In the genomic region with DNA sequence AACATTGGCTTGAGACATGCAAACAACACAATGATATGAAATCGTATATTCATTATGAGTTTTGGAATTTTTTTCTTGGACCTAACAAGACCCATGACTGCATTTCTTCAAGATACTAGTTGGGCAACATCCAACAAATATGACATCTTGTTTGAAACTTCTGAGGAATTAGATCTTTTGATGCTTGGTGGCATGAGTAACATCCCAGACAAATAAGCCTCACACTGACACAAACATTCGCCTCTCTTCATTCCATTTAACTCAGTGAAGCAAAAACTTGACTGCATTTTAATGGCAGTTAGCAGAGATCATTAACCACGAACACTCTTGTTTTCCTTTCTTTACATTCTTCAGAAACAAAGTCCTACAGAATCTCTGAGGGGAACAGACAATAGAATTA, we compare ENCODE assay signal across 20 cellular contexts.
DNase-seq lines count a peak whose midpoint lies in the region; TF ChIP-seq lines count a peak whose summit lies in the region.
"Had no signal": no experiment of that assay in that cellular context is flagged by ENCODE, and none has a peak within 500 bp of the region (broad histone marks: within the 10 kb centered on the region; RNA-seq: fewer than 3 reads in every experiment).

No MANE protein-coding gene starts in this region.

- H3K27me3 ChIP-seq in GM23248 (replicated peaks; ENCODE audit: insufficient read depth), result no peaks in the 10 kb centered on the region
- no peaks in the 10 kb centered on the region for H3K27me3 ChIP-seq in MG63
- H3K27me3 ChIP-seq: esophagus muscularis mucosa, neutrophil, transverse colon had no signal

- peak overlapping the region; percentile 11; the same call in 1 of the 2 replicates for H2AFZ ChIP-seq in GM23248
- H2AFZ ChIP-seq: GM23338 had no signal

- H3K9ac ChIP-seq in GM23248, result no peak overlapping the region

- H3K27ac ChIP-seq in GM23248, result no peak overlapping the region
- H3K27ac ChIP-seq: esophagus muscularis mucosa, neutrophil, transverse colon had no signal

- H3K4me1 ChIP-seq in GM23248 (ENCODE audit: insufficient read depth), result 0 out of 2 replicates have a peak, but pooled peaks cover 6% of the 10 kb centered on the region
- H3K4me1 ChIP-seq: esophagus muscularis mucosa, transverse colon had no signal

- WGBS in GM23248 (ENCODE audit: low coverage in 1 of 2, low lambda C conversion rate in 2 of 2, missing lambda C conversion rate in 2 of 2), 2 experiments, result 3 to 4% methylated on average over 3 of the region's 3 CpGs

- no peaks in the 10 kb centered on the region for H3K9me2 ChIP-seq in GM23248 (ENCODE audit: insufficient read depth)

- in situ Hi-C loops in GM23248 (cut with MboI), result no loop called here

- H3K36me3 ChIP-seq in GM23248 (ENCODE audit: low read depth) (no peaks in the 10 kb centered on the region), MG63 (no peaks in the 10 kb centered on the region)
- H3K36me3 ChIP-seq: esophagus muscularis mucosa, neutrophil, transverse colon had no signal

- no peaks in the 10 kb centered on the region for H3F3A ChIP-seq in GM23248 (ENCODE audit: insufficient read depth)

- no peaks in the 10 kb centered on the region for H3K79me2 ChIP-seq in GM23248 (ENCODE audit: insufficient read depth)

- H3K4me3 ChIP-seq in GM23248, result peak overlapping the region; percentile 5; the same call in 1 of the 2 replicates
- H3K4me3 ChIP-seq in fibroblast of villous mesenchyme (ENCODE audit: low read depth, low read length), result no peak overlapping the region
- no peak overlapping the region for H3K4me3 ChIP-seq in MG63
- H3K4me3 ChIP-seq: esophagus muscularis mucosa, GM23338, transverse colon had no signal

- no peak for TF ChIP-seq CTCF in fibroblast of villous mesenchyme (IDR thresholded peaks at IDR 0.05; ENCODE audit: insufficient read depth, low read depth, low read length)

- no peaks in the 10 kb centered on the region for H3K9me3 ChIP-seq in GM23248 (ENCODE audit: low read depth)
- H3K9me3 ChIP-seq in MG63, result no peaks in the 10 kb centered on the region
- H3K9me3 ChIP-seq: esophagus muscularis mucosa, neutrophil, transverse colon had no signal

- H3K4me2 ChIP-seq in GM23248 (ENCODE audit: unreplicated experiment), result peak overlapping the region; percentile 9
- H3K4me2 ChIP-seq: GM23338 had no signal

- DNase-seq in GM23248 (peak; percentile 23), amniotic stem cell (lab: John Stamatoyannopoulos, UW) (peak; percentile 37), fibroblast of villous mesenchyme (ENCODE audit: low read depth) (peak; percentile 8), renal cortical epithelial cell (ENCODE audit: low read depth) (peak; percentile 87), NOMO-1 (lab: John Stamatoyannopoulos, UW; ENCODE audit: unreplicated experiment in 2 of 2) (no peak), DMS53 (lab: John Stamatoyannopoulos, UW) (no peak), MG63 (no peak)
- DNase-seq in activated naive CD4-positive, alpha-beta T cell (lab: John Stamatoyannopoulos, UW), result no peak
- DNase-seq: activated CD4-positive, alpha-beta T cell treated with anti-CD3 and anti-CD28 coated beads, Interleukin-2, amount 50 U/mL, for 4 hours; activated naive CD4-positive, alpha-beta T cell treated with anti-CD3 and anti-CD28 coated beads, Interleukin-2, amount 50 U/mL, for 16 hours; activated T-cell treated with anti-CD3 and anti-CD28 coated beads for 4 hours; NCI-H2029; NCI-H446 treated with DMSO at 0.1 percent for 48 hours; right cardiac atrium; stimulated activated naive CD8-positive, alpha-beta T cell treated with anti-CD3 and anti-CD28 coated beads, Interleukin-15, Interleukin-2, amounts not matched to agents 100 U/mL and 50 U/mL, for 24 hours; SW 1271; transverse colon had no signal

- H4K20me1 ChIP-seq in GM23248 (ENCODE audit: insufficient read depth), result no peaks in the 10 kb centered on the region

Comparison
In these comparisons a context has a peak if more than half of its experiments do, and no peak if none do; other contexts are left out.
1. DNase-seq: peak in GM23248 (single experiment), amniotic stem cell (single experiment), fibroblast of villous mesenchyme (single experiment) and renal cortical epithelial cell (single experiment); none in activated naive CD4-positive, alpha-beta T cell (0 of 4), NOMO-1 (0 of 2), DMS53 (single experiment) and MG63 (single experiment).